7 cellular contexts compared by ENCODE assay signal in genomic region chr7:65307651-65308299, GRCh38.
DNase-seq lines count a peak whose midpoint lies in the region; TF ChIP-seq lines count a peak whose summit lies in the region.

No MANE protein-coding gene starts in this region.

- peaks cover 3% of the 10 kb centered on the region for H3K4me1 ChIP-seq in HAP-1

- in situ Hi-C loops in HAP-1 (cut with MboI; ENCODE audit: low sequenced_read_pairs): loop anchor here (5.0 kb wide), 1 partner anchor 85 kb away; no protein-coding TSS in a partner anchor

- H3K9me3 ChIP-seq in HAP-1: no peaks in the 10 kb centered on the region

- DNase-seq in GM10266 (ENCODE audit: extremely low spot score) (peak; percentile 44), HAP-1 (ENCODE audit: low spot score in 2 of 2) (peak; percentile 85), NCI-H1105 treated with DMSO at 0.1 percent for 48 hours (lab: John Stamatoyannopoulos, UW) (peak; percentile 81), T1000 (lab: John Stamatoyannopoulos, UW) (peak; percentile 19), brain pericyte (ENCODE audit: low read depth, low spot score) (peak; percentile 2), inferior parietal cortex (ENCODE audit: extremely low spot score) (peak; percentile 77)
- peak; percentile 13 for DNase-seq in stimulated activated CD4-positive, alpha-beta T cell treated with anti-CD3 and anti-CD28 coated beads, Interleukin-2, amount 100 ng/mL, for 4 hours (ENCODE audit: low read depth)

- peak; percentile 71 for TF ChIP-seq CTCF in GM10266 (IDR thresholded peaks at IDR 0.05; ENCODE audit: control insufficient read depth, insufficient read depth, low read depth, missing control alignments)

- H3K4me3 ChIP-seq in HAP-1: no peak overlapping the region

- peaks cover 40% of the 10 kb centered on the region for H3K36me3 ChIP-seq in HAP-1 (replicated peaks)

- no peaks in the 10 kb centered on the region for H3K27me3 ChIP-seq in HAP-1 (ENCODE audit: low read depth)

Comparison
In these comparisons a context has a peak if more than half of its experiments do, and no peak if none do; other contexts are left out.
1. DNase-seq: peak in every context shown above with its lines; median percentile 85 in HAP-1; 81 in NCI-H1105 treated with DMSO at 0.1 percent for 48 hours; 77 in inferior parietal cortex; 44 in GM10266; 19 in T1000; 13 in stimulated activated CD4-positive, alpha-beta T cell treated with anti-CD3 and anti-CD28 coated beads, Interleukin-2, amount 100 ng/mL, for 4 hours; 2 in brain pericyte.